21 cellular contexts compared by ENCODE assay signal in the genomic region with DNA sequence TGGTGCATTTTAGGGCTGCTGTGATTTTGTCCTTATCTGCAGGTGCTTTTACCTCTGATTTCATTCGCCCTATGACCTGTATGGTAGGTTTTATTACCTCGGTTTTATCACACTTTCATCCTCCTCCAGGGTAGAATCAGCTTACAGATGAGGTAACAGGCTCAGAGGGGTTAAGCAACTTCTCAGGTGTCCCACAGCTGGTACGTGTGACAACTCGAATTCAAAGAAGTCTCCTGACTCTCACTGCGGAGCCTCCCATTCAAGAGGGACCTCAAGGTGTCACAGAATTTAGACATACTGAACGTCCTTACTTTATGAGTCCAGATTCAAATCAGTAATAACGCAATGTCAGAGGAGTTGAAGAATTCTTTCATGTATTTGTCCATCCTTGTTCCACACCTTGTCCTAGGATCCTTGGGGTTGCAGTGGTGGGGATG.
"Had no signal": no experiment of that assay in that cellular context is flagged by ENCODE, and none has a peak within 500 bp of the region (broad histone marks: within the 10 kb centered on the region; RNA-seq: fewer than 3 reads in every experiment).

No MANE protein-coding gene starts in this region.

- H3K27me3 ChIP-seq: gastroesophageal sphincter, hepatocyte, ovary, spleen, testis, upper lobe of right lung had no signal

- H3K4me1 ChIP-seq: prostate gland had no signal

- H3K79me2 ChIP-seq: hepatocyte had no signal

- H3K9me3 ChIP-seq: gastroesophageal sphincter, neutrophil, ovary, prostate gland, spleen, testis, upper lobe of right lung had no signal

- DNase-seq: activated CD4-positive, alpha-beta memory T cell treated with anti-CD3 and anti-CD28 coated beads for 36 hours; activated CD4-positive, alpha-beta T cell treated with anti-CD3 and anti-CD28 coated beads, Interleukin-2, amount 10 ng/mL, durations not matched to agents 24 days and 14 days; activated CD4-positive, CD25-positive, alpha-beta regulatory T cell treated with anti-CD3 and anti-CD28 coated beads, Interleukin-2, amount 50 U/mL, for 72 hours; activated gamma-delta T cell treated with Interleukin-2 at 50 U/mL for 16 hours; activated T-cell treated with anti-CD3 and anti-CD28 coated beads, Interleukin-2, amount 50 U/mL, for 4 hours; anterior cingulate cortex; cerebellar nuclear complex; cortex of kidney; effector memory CD8-positive, alpha-beta T cell; left cardiac atrium; ovary; stimulated activated naive CD4-positive, alpha-beta T cell treated with Interleukin-2 at 50 U/mL for 16 hours; T-helper 2 cell; testis had no signal

- H3K4me3 ChIP-seq: cardiac muscle cell, gastroesophageal sphincter, hepatocyte, ovary, prostate gland, spleen, testis, upper lobe of right lung had no signal

- H3K4me2 ChIP-seq: hepatocyte had no signal

- H2AFZ ChIP-seq: hepatocyte had no signal

- H3K27ac ChIP-seq: cardiac muscle cell, hepatocyte, neutrophil, ovary, prostate gland, spleen, testis, upper lobe of right lung had no signal

- ATAC-seq: activated T-cell treated with anti-CD3 and anti-CD28 coated beads, Interleukin-2, amount 50 U/mL, for 4 hours; effector memory CD8-positive, alpha-beta T cell; gastroesophageal sphincter; left cardiac atrium; upper lobe of right lung had no signal

- H3K36me3 ChIP-seq: cardiac muscle cell, gastroesophageal sphincter, neutrophil, ovary, prostate gland, spleen, upper lobe of right lung had no signal
